17 cellular contexts compared by ENCODE assay signal in the genomic region with DNA sequence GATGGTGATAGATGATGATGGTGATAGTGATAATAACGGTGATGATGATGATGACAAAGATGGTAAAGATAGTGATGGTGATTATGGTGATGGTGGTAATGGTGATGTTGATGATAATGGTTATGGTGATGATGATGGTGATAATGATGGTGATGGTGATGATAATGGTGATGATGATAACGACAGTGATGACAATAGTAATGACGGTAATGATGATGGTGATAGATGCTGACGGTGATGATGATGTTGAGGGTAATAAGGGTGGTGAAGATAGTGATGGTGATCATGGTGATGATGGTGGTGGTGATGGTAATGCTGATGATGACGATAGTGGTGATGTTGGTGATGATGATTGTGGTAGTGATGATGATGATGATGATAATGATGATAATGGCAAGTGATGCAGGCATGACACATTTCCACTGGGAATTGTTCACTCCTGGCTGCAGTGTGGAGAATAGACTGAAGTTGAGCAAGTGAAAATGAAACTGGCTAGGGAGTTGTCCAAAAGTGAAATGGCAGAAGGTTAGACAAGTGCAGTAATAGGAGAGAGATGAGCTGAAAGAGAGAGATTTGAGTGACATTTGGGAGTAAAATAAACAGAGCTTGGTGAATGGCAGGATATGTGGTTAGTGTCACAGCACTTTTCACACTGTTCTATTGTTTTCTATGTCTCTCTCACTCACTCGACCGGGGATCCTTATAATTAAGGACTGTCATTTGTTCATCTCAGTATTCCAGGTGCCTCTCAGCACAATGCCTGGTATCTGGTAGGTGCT.
"Had no signal": no experiment of that assay in that cellular context is flagged by ENCODE, and none has a peak within 500 bp of the region (broad histone marks: within the 10 kb centered on the region; RNA-seq: fewer than 3 reads in every experiment).

No MANE protein-coding gene starts in this region.

- H3K4me3 Mint-ChIP-seq: activated CD4-positive, alpha-beta T cell treated with anti-CD3 and anti-CD28 coated beads, Interleukin-2, amount 10 ng/mL, durations not matched to agents 24 days and 14 days; activated naive CD8-positive, alpha-beta T cell treated with anti-CD3 and anti-CD28 coated beads, Interleukin-2, amount 50 U/mL, for 24 hours; nephron progenitor cell; stimulated activated naive CD8-positive, alpha-beta T cell treated with anti-CD3 and anti-CD28 coated beads, Interleukin-15, Interleukin-2, amounts not matched to agents 100 ng/mL and 50 ng/mL, for 24 hours had no signal

- H3K36me3 ChIP-seq: breast epithelium, gastroesophageal sphincter, heart right ventricle, prostate gland, upper lobe of left lung had no signal

- ATAC-seq: activated naive CD8-positive, alpha-beta T cell treated with anti-CD3 and anti-CD28 coated beads, Interleukin-2, amount 50 U/mL, for 24 hours; gastroesophageal sphincter had no signal

- H3K4me3 ChIP-seq: breast epithelium, dorsolateral prefrontal cortex, gastroesophageal sphincter, heart right ventricle, prostate gland, testis, upper lobe of left lung had no signal

- DNase-seq: activated CD4-positive, alpha-beta T cell treated with anti-CD3 and anti-CD28 coated beads, Interleukin-2, amount 10 ng/mL, durations not matched to agents 24 days and 14 days; activated CD4-positive, CD25-positive, alpha-beta regulatory T cell; activated CD8-positive, alpha-beta memory T cell treated with anti-CD3 and anti-CD28 coated beads for 24 hours; activated naive CD4-positive, alpha-beta T cell treated with Interleukin-2 at 50 U/mL for 16 hours; activated naive CD8-positive, alpha-beta T cell treated with anti-CD3 and anti-CD28 coated beads, Interleukin-2, amount 50 U/mL, for 24 hours; aorta; dorsolateral prefrontal cortex; erythroblast; heart right ventricle; nephron progenitor cell; right cardiac atrium; testis; upper lobe of left lung had no signal

- H3K27ac ChIP-seq: breast epithelium, gastroesophageal sphincter, heart right ventricle, prostate gland, testis, upper lobe of left lung had no signal

- H3K27me3 ChIP-seq: breast epithelium, gastroesophageal sphincter, heart right ventricle, testis, upper lobe of left lung had no signal

- H3K27me3 Mint-ChIP-seq: activated CD4-positive, alpha-beta T cell treated with anti-CD3 and anti-CD28 coated beads, Interleukin-2, amount 10 ng/mL, durations not matched to agents 24 days and 14 days; activated naive CD8-positive, alpha-beta T cell treated with anti-CD3 and anti-CD28 coated beads, Interleukin-2, amount 50 U/mL, for 24 hours; stimulated activated naive CD8-positive, alpha-beta T cell treated with anti-CD3 and anti-CD28 coated beads, Interleukin-15, Interleukin-2, amounts not matched to agents 100 ng/mL and 50 ng/mL, for 24 hours had no signal

- H3K27ac Mint-ChIP-seq: activated CD4-positive, alpha-beta T cell treated with anti-CD3 and anti-CD28 coated beads, Interleukin-2, amount 10 ng/mL, durations not matched to agents 24 days and 14 days; activated naive CD8-positive, alpha-beta T cell treated with anti-CD3 and anti-CD28 coated beads, Interleukin-2, amount 50 U/mL, for 24 hours; nephron progenitor cell; stimulated activated naive CD8-positive, alpha-beta T cell treated with anti-CD3 and anti-CD28 coated beads, Interleukin-15, Interleukin-2, amounts not matched to agents 100 ng/mL and 50 ng/mL, for 24 hours had no signal

- H3K4me1 Mint-ChIP-seq: activated CD4-positive, alpha-beta T cell treated with anti-CD3 and anti-CD28 coated beads, Interleukin-2, amount 10 ng/mL, durations not matched to agents 24 days and 14 days; activated naive CD8-positive, alpha-beta T cell treated with anti-CD3 and anti-CD28 coated beads, Interleukin-2, amount 50 U/mL, for 24 hours; nephron progenitor cell had no signal

- H3K4me1 ChIP-seq: breast epithelium, gastroesophageal sphincter, prostate gland, testis, upper lobe of left lung had no signal

- H3K9me3 Mint-ChIP-seq: activated CD4-positive, alpha-beta T cell treated with anti-CD3 and anti-CD28 coated beads, Interleukin-2, amount 10 ng/mL, durations not matched to agents 24 days and 14 days; activated naive CD8-positive, alpha-beta T cell treated with anti-CD3 and anti-CD28 coated beads, Interleukin-2, amount 50 U/mL, for 24 hours; nephron progenitor cell; stimulated activated naive CD8-positive, alpha-beta T cell treated with anti-CD3 and anti-CD28 coated beads, Interleukin-15, Interleukin-2, amounts not matched to agents 100 ng/mL and 50 ng/mL, for 24 hours had no signal

- H3K9me3 ChIP-seq: breast epithelium, gastroesophageal sphincter, heart right ventricle, prostate gland, testis, upper lobe of left lung had no signal
